In genomic region chr9:69044226-69045219, GRCh38 we compare ENCODE assay signal across 9 cellular contexts. TPM values are rescaled to one million over a fixed set of nuclear protein-coding genes. Genes with fewer than 3 reads are reported as not detected.
DNase-seq lines count a peak whose midpoint lies in the region; ATAC-seq and TF ChIP-seq lines count a peak whose summit lies in the region.
"Had no signal": no experiment of that assay in that cellular context is flagged by ENCODE, and none has a peak within 500 bp of the region (broad histone marks: within the 10 kb centered on the region; RNA-seq: fewer than 3 reads in every experiment).

No MANE protein-coding gene starts in this region.

- H3K36me3 ChIP-seq in tibial nerve, result peaks cover 0 to 29% (median 3%) of the 10 kb centered on the region in 3 donors

- H3K4me3 ChIP-seq in cardiac fibroblast (replicated peaks in 1 of 2; ENCODE audit: low read depth in 2 of 2, low read length in 2 of 2), result no peak overlapping the region
- no peak overlapping the region for H3K4me3 ChIP-seq in tibial nerve

- no peak for TF ChIP-seq EP300 in tibial nerve (IDR thresholded peaks at IDR 0.05)

- DNase-seq in EL (peak; percentile 57), NCI-H2196 treated with DMSO at 0.1 percent for 48 hours (lab: John Stamatoyannopoulos, UW; ENCODE audit: unreplicated experiment) (peak; percentile 58), cardiac fibroblast (ENCODE audit: low read depth in 2 of 2) (peak; percentile 41 to 71), myocyte (ENCODE audit: low read depth) (peak; percentile 40), tibial nerve (ENCODE audit: low spot score in 2 of 2) (no peak), HK-2 (ENCODE audit: unreplicated experiment) (no peak)
- DNase-seq: anterior cingulate cortex had no signal

- H3K4me1 ChIP-seq in tibial nerve, result peaks cover 0 to 9% (median 0%) of the 10 kb centered on the region in 4 donors

- no peaks in the 10 kb centered on the region for H3K27me3 ChIP-seq in tibial nerve

- no peaks in the 10 kb centered on the region for H3K9me3 ChIP-seq in tibial nerve

- TF ChIP-seq CTCF in cardiac fibroblast (IDR thresholded peaks at IDR 0.05; ENCODE audit: low read depth, low read length) (no peak), tibial nerve (IDR thresholded peaks at IDR 0.05) (no peak)

- 67 to 76% methylated on average over 10 of the region's 10 CpGs for WGBS in tibial nerve, 2 donors

- ATAC-seq in HG03457 (IDR thresholded peaks at IDR 0.05; ENCODE audit: unreplicated experiment) (no peak), GM21515 (IDR thresholded peaks at IDR 0.05; ENCODE audit: unreplicated experiment) (no peak)

- no peak for TF ChIP-seq POLR2A in tibial nerve (IDR thresholded peaks at IDR 0.05)

- H3K27ac ChIP-seq in tibial nerve, result no peak overlapping the region

RNA-seq across cellular contexts. Expression of gene FXN, which starts 9.0 kb away (rescaled TPM):
- total RNA-seq in myocyte (6.5 and 12.9 TPM in 2 replicates), tibial nerve (1 to 10 TPM; 2.4 to 7.3 (median 5.2) TPM)
- 9.5 TPM for polyA plus RNA-seq in myocyte (2012)

RNA-seq across cellular contexts. Expression of gene PRKACG, which starts 30.6 kb away (rescaled TPM):
- total RNA-seq in myocyte (not detected in 2 replicates), tibial nerve (not detected)
- polyA plus RNA-seq in myocyte (2012), result not detected

Comparison
In these comparisons a context has a peak if more than half of its experiments do, and no peak if none do; other contexts are left out.
1. DNase-seq: peak in EL (single experiment), NCI-H2196 treated with DMSO at 0.1 percent for 48 hours (single experiment), cardiac fibroblast (2 of 2) and myocyte (single experiment); none in tibial nerve (0 of 2) and HK-2 (single experiment).